ENCODE assay signal across 11 cellular contexts in the genomic region with DNA sequence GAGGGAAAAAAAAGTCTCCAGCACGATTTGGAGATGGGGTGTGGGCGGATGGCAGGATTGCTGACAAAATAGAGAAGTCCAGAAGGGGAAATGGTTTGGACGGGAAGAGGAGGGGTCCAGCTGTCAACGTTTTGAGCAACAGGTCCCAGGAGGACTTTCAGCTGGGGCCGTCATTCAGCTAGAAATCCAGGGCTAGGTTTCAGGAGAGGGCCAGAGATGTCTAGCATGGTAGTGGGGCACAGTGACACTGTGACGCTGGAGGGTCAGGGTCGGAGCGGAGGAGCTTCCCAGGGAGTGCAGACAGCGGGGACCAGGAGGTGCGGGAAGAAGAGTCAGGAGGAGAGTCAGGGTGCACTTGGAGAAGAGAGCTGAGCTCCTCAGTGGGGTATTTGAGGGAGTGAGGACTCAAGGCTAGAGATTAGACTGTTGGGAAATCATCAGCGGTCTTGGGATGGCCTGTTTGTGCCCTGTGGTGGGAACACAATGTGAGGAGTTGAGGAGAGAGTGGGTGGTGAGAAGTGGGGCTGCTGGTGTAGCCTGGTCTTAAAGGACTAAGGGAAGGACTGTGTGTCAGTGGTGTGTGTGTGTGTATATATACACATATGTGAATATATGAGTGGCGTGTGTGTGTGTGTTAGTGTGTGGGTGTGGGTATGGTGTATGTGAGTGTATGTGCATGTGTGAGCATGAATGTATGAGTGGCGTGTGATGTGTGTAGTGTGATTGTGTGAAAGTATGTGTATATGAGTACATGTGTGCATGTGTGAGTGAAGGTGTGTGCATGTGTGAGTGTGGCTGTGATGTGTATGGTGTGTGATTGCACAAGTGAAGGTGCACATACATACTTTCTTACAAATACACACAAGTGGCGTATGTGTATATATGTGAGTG. TPM values are rescaled to one million over a fixed set of nuclear protein-coding genes. Genes with fewer than 3 reads are reported as not detected.
DNase-seq lines count a peak whose midpoint lies in the region; ATAC-seq, FAIRE-seq and TF ChIP-seq lines count a peak whose summit lies in the region.
"Had no signal": no experiment of that assay in that cellular context is flagged by ENCODE, and none has a peak within 500 bp of the region (broad histone marks: within the 10 kb centered on the region; RNA-seq: fewer than 3 reads in every experiment).

No MANE protein-coding gene starts in this region.

- no peak overlapping the region for H2AFZ ChIP-seq in astrocyte (ENCODE audit: low read depth, low read length)

- H3K36me3 Mint-ChIP-seq in astrocyte (ENCODE audit: low read depth, unreplicated experiment): peaks cover 18% of the 10 kb centered on the region
- peaks cover 6% of the 10 kb centered on the region for H3K36me3 Mint-ChIP-seq in progenitor cell of endocrine pancreas (ENCODE audit: insufficient read depth)
- peaks cover 4% of the 10 kb centered on the region for H3K36me3 Mint-ChIP-seq in type B pancreatic cell

- H3K27ac Mint-ChIP-seq in astrocyte (ENCODE audit: unreplicated experiment): no peak overlapping the region
- no peak overlapping the region for H3K27ac Mint-ChIP-seq in progenitor cell of endocrine pancreas
- no peak overlapping the region for H3K27ac Mint-ChIP-seq in type B pancreatic cell

- H3K36me3 ChIP-seq in astrocyte (ENCODE audit: insufficient read depth, low read length) (peaks cover 61% of the 10 kb centered on the region), iPS-20b (ENCODE audit: insufficient read depth, low read depth, low read length) (peaks cover 77% of the 10 kb centered on the region), stomach (peaks cover 20 to 59% (median 31%) of the 10 kb centered on the region in 4 donors)

- peaks cover 84% of the 10 kb centered on the region for H4K20me1 ChIP-seq in astrocyte (ENCODE audit: insufficient read depth, low read length)

- TF ChIP-seq CTCF in astrocyte (IDR thresholded peaks at IDR 0.05; ENCODE audit: insufficient read depth, low read depth, low read length) (no peak), stomach (IDR thresholded peaks at IDR 0.05) (no peak), progenitor cell of endocrine pancreas (IDR thresholded peaks at IDR 0.05; ENCODE audit: unreplicated experiment) (no peak), type B pancreatic cell (conservative IDR thresholded peaks at IDR 0.05) (no peak)

- peaks cover 2% of the 10 kb centered on the region for H3K9me3 Mint-ChIP-seq in astrocyte (ENCODE audit: unreplicated experiment)
- no peaks in the 10 kb centered on the region for H3K9me3 Mint-ChIP-seq in progenitor cell of endocrine pancreas (ENCODE audit: low read depth)
- H3K9me3 Mint-ChIP-seq in type B pancreatic cell: no peaks in the 10 kb centered on the region

- H3K4me3 Mint-ChIP-seq in astrocyte (ENCODE audit: unreplicated experiment) (no peak overlapping the region), progenitor cell of endocrine pancreas (ENCODE audit: low read depth) (no peak overlapping the region), type B pancreatic cell (no peak overlapping the region)

- peaks cover 19% of the 10 kb centered on the region for H3K4me1 Mint-ChIP-seq in astrocyte (ENCODE audit: low read depth, unreplicated experiment)
- H3K4me1 Mint-ChIP-seq in progenitor cell of endocrine pancreas (ENCODE audit: low read depth): peaks cover 6% of the 10 kb centered on the region
- H3K4me1 Mint-ChIP-seq in type B pancreatic cell (ENCODE audit: unreplicated experiment): peaks cover 5% of the 10 kb centered on the region

- TF ChIP-seq EP300 in stomach (IDR thresholded peaks at IDR 0.05): no peak

- peak overlapping the region; percentile 97 for H3K4me2 ChIP-seq in astrocyte (ENCODE audit: low read length)

- FAIRE-seq in astrocyte (lab: Jason Lieb, UNC): no peak
- FAIRE-seq: colon had no signal

- intact Hi-C loops in stomach (cut with DNase I; ENCODE audit: low total_unique reads): no loop called here

- peak overlapping the region; percentile 91 for H3K4me3 ChIP-seq in astrocyte (ENCODE audit: insufficient read depth, low read depth, low read length)
- H3K4me3 ChIP-seq in iPS-20b (ENCODE audit: low read length): peak overlapping the region; percentile 18; the same call in 1 of the 2 replicates
- peak overlapping the region; percentile 20 to 96 (median 86) for H3K4me3 ChIP-seq in stomach

- 65 to 84% (median 81%) methylated on average over 14 of the region's 14 CpGs for WGBS in stomach, 5 donors

- DNase-seq in HEK293T (ENCODE audit: extremely low spot score) (no peak), astrocyte (ENCODE audit: low read depth) (no peak), stomach (no peak), progenitor cell of endocrine pancreas (ENCODE audit: low spot score, unreplicated experiment) (no peak), NCI-H2196 (lab: John Stamatoyannopoulos, UW; ENCODE audit: unreplicated experiment) (no peak), type B pancreatic cell (ENCODE audit: extremely low spot score, unreplicated experiment) (no peak)
- DNase-seq: NCI-H1092 treated with DMSO at 0.1 percent for 48 hours had no signal

- H3K9me3 ChIP-seq in astrocyte (ENCODE audit: insufficient read depth, low read depth, low read length): no peaks in the 10 kb centered on the region
- H3K9me3 ChIP-seq in iPS-20b (ENCODE audit: insufficient read depth, low read depth, low read length): no peaks in the 10 kb centered on the region
- no peaks in the 10 kb centered on the region for H3K9me3 ChIP-seq in stomach

- H3K27ac ChIP-seq in astrocyte (ENCODE audit: low read depth, low read length): peak overlapping the region; percentile 11
- no peak overlapping the region for H3K27ac ChIP-seq in iPS-20b (ENCODE audit: low read length)
- H3K27ac ChIP-seq in stomach: peak overlapping the region in 4 of 5 donors; percentile 97 to 100 (median 99)

- CTCF ChIA-PET in HEK293T (lab: Yijun Ruan, JAX): interaction anchor here (1.1 to 1.2 kb wide), 2 partner anchors 13 to 40 kb away, joined by 3 to 5 read pairs; no protein-coding TSS in a partner anchor

- H3K4me1 ChIP-seq in astrocyte (ENCODE audit: insufficient read depth, low read length) (peaks cover 48% of the 10 kb centered on the region), iPS-20b (ENCODE audit: insufficient read depth, low read length) (peaks cover 10% of the 10 kb centered on the region), stomach (peaks cover 46 to 82% (median 63%) of the 10 kb centered on the region in 4 donors)

- no peak for TF ChIP-seq POLR2A in stomach (IDR thresholded peaks at IDR 0.05)

- H3K27me3 Mint-ChIP-seq in astrocyte (ENCODE audit: low read depth, unreplicated experiment) (no peaks in the 10 kb centered on the region), progenitor cell of endocrine pancreas (no peaks in the 10 kb centered on the region), type B pancreatic cell (no peaks in the 10 kb centered on the region)

- peaks cover 96% of the 10 kb centered on the region for H3K79me2 ChIP-seq in astrocyte (ENCODE audit: insufficient read depth, low read length)

- ATAC-seq in HG02885 (IDR thresholded peaks at IDR 0.05; ENCODE audit: poor library complexity, unreplicated experiment): no peak

- H3K9ac ChIP-seq in astrocyte (ENCODE audit: low read length) (peak overlapping the region; percentile 99), iPS-20b (ENCODE audit: low read depth, low read length) (no peak overlapping the region)

- POLR2A ChIA-PET in HEK293T (lab: Yijun Ruan, JAX): interaction anchor here (1.0 to 1.8 kb wide), 4 partner anchors 7 to 97 kb away, joined by 3 to 6 read pairs (median 3); a partner anchor contains a TSS

- H3K27me3 ChIP-seq in astrocyte (ENCODE audit: insufficient read depth, low read length): no peaks in the 10 kb centered on the region
- no peaks in the 10 kb centered on the region for H3K27me3 ChIP-seq in iPS-20b (ENCODE audit: insufficient read depth, low read length)
- H3K27me3 ChIP-seq in stomach: no peaks in the 10 kb centered on the region

TF ChIP-seq in HEK293T, 16 proteins besides CTCF, POLR2A, EP300 and RAD21:
- TF ChIP-seq TARDBP (IDR thresholded peaks at IDR 0.05) (peak; percentile 95), ARNT (IDR thresholded peaks at IDR 0.05) (no peak)

RNA-seq across cellular contexts. Expression of a gene that starts 3.8 kb away (rescaled TPM):
- total RNA-seq in astrocyte (477 and 523 TPM in 2 replicates), stomach (100 to 1,000 TPM in 1 of 5 donors, 10 to 100 TPM in 4; 20.6 to 102 (median 64.0) TPM), progenitor cell of endocrine pancreas (65.4 and 69.0 TPM in 2 replicates), type B pancreatic cell (ENCODE audit: low replicate concordance) (73.2 and 107 TPM in 2 replicates)
- polyA plus RNA-seq in stomach: 10 to 100 TPM; 73.4 to 79.2 (median 74.1) TPM

RNA-seq across cellular contexts. Expression of a gene that starts 22.5 kb away (rescaled TPM):
- total RNA-seq in astrocyte: 7.6 and 8.0 TPM in 2 replicates
- 10 to 100 TPM in 1 of 5 donors, 1 to 10 TPM in 1, under 1 TPM in 2, not detected in 1; 0.29 to 14.0 (median 0.95) TPM for total RNA-seq in stomach
- under 1 TPM; 0.33 to 0.56 (median 0.46) TPM for polyA plus RNA-seq in stomach
- 2.3 and 3.7 TPM in 2 replicates for total RNA-seq in progenitor cell of endocrine pancreas
- total RNA-seq in type B pancreatic cell (ENCODE audit: low replicate concordance): 2.1 and 6.5 TPM in 2 replicates

RNA-seq across cellular contexts. Expression of a gene that starts 23.7 kb away (rescaled TPM):
- 0.96 and 2.6 TPM in 2 replicates for total RNA-seq in astrocyte
- total RNA-seq in stomach: 10 to 100 TPM in 3 of 5 donors, 1 to 10 TPM in 2; 5.3 to 31.9 (median 12.5) TPM
- polyA plus RNA-seq in stomach: 10 to 100 TPM in 1 of 3 donors, 1 to 10 TPM in 2; 4.7 to 25.9 (median 5.6) TPM
- total RNA-seq in progenitor cell of endocrine pancreas: 54.4 and 56.3 TPM in 2 replicates
- 18.0 and 40.1 TPM in 2 replicates for total RNA-seq in type B pancreatic cell (ENCODE audit: low replicate concordance)

RNA-seq across cellular contexts. Expression of a gene that starts 58.3 kb away (rescaled TPM):
- total RNA-seq in astrocyte (not detected in 2 replicates), stomach (not detected), progenitor cell of endocrine pancreas (not detected in 2 replicates), type B pancreatic cell (ENCODE audit: low replicate concordance) (not detected in 2 replicates)
- polyA plus RNA-seq in stomach: not detected
- total RNA-seq: kidney epithelial cell had no signal

Comparison
In these comparisons a context has a peak if more than half of its experiments do, and no peak if none do; other contexts are left out.
1. H3K4me3 ChIP-seq: peak in every context shown above with its lines; median percentile 91 in astrocyte; 86 in stomach; 18 in iPS-20b.